8 cellular contexts compared by ENCODE assay signal in genomic region chrX:52896855-52897709, GRCh38. TPM values are rescaled to one million over a fixed set of nuclear protein-coding genes. Genes with fewer than 3 reads are reported as not detected.
A peak's percentile ranks its signal among the peaks of the same experiment; 100 is the strongest.
DNase-seq lines count a peak whose midpoint lies in the region; ATAC-seq and TF ChIP-seq lines count a peak whose summit lies in the region.
"Not testable (repeated sequence)": the region's sequence is repeated elsewhere in the genome, so short reads cannot be mapped to it uniquely, and the experiment has no call there.

A gene with protein sequence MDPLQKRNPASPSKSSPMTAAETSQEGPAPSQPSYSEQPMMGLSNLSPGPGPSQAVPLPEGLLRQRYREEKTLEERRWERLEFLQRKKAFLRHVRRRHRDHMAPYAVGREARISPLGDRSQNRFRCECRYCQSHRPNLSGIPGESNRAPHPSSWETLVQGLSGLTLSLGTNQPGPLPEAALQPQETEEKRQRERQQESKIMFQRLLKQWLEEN (plus strand): TSS chrX:52897330. CDS start chrX:52907226, 9,896 bp downstream.

- not testable (repeated sequence) for H3K36me3 Mint-ChIP-seq in activated T-helper 2 cell treated with anti-CD3 and anti-CD28 coated beads, Interferon-gamma antibody, Interleukin-2, Interleukin-4, amounts not matched to agents 10 μg/mL and 5 μg/mL and 100 μg/mL, durations not matched to agents 14 hours and 24 hours and 36 hours (ENCODE audit: low read depth); neural crest cell (ENCODE audit: low read depth)

- H3K4me3 ChIP-seq in upper lobe of left lung: not testable (repeated sequence)

- not testable (repeated sequence) for H3K27ac Mint-ChIP-seq in activated T-helper 2 cell treated with anti-CD3 and anti-CD28 coated beads, Interferon-gamma antibody, Interleukin-2, Interleukin-4, amounts not matched to agents 10 μg/mL and 5 μg/mL and 100 μg/mL, durations not matched to agents 14 hours and 24 hours and 36 hours; neural crest cell (ENCODE audit: unreplicated experiment)

- not testable (repeated sequence) for H3K9me3 ChIP-seq in upper lobe of left lung

- H3K9me3 Mint-ChIP-seq in activated T-helper 2 cell treated with anti-CD3 and anti-CD28 coated beads, Interferon-gamma antibody, Interleukin-2, Interleukin-4, amounts not matched to agents 10 μg/mL and 5 μg/mL and 100 μg/mL, durations not matched to agents 14 hours and 24 hours and 36 hours; neural crest cell: not testable (repeated sequence)

- intact Hi-C loops in activated T-helper 2 cell treated with anti-CD3 and anti-CD28 coated beads, Interferon-gamma antibody, Interleukin-2, Interleukin-4, amounts not matched to agents 10 μg/mL and 5 μg/mL and 100 μg/mL, durations not matched to agents 14 hours and 24 hours and 36 hours (cut with micrococcal nuclease); Right ventricle myocardium inferior (cut with DNase I): not testable (repeated sequence)

- no CpG with 5 or more reads among the region's 92 CpGs for WGBS in upper lobe of left lung, 2 donors

- TF ChIP-seq CTCF in neural crest cell (conservative IDR thresholded peaks at IDR 0.05); upper lobe of left lung (IDR thresholded peaks at IDR 0.05): not testable (repeated sequence)

- not testable (repeated sequence) for DNase-seq in LHCN-M2 (ENCODE audit: low read depth); activated T-helper 2 cell treated with anti-CD3 and anti-CD28 coated beads, Interferon-gamma antibody, Interleukin-2, Interleukin-4, amounts not matched to agents 10 μg/mL and 5 μg/mL and 100 μg/mL, durations not matched to agents 14 hours and 24 hours and 36 hours (ENCODE audit: low spot score); Right ventricle myocardium inferior (ENCODE audit: missing footprints); neural crest cell (ENCODE audit: low read depth, low spot score); upper lobe of left lung

- not testable (repeated sequence) for H3K4me3 Mint-ChIP-seq in activated T-helper 2 cell treated with anti-CD3 and anti-CD28 coated beads, Interferon-gamma antibody, Interleukin-2, Interleukin-4, amounts not matched to agents 10 μg/mL and 5 μg/mL and 100 μg/mL, durations not matched to agents 14 hours and 24 hours and 36 hours (ENCODE audit: low read depth); neural crest cell

- H3K27me3 Mint-ChIP-seq in activated T-helper 2 cell treated with anti-CD3 and anti-CD28 coated beads, Interferon-gamma antibody, Interleukin-2, Interleukin-4, amounts not matched to agents 10 μg/mL and 5 μg/mL and 100 μg/mL, durations not matched to agents 14 hours and 24 hours and 36 hours (ENCODE audit: low read depth); neural crest cell (ENCODE audit: low read depth): not testable (repeated sequence)

- not testable (repeated sequence) for H3K36me3 ChIP-seq in upper lobe of left lung

- H3K4me1 ChIP-seq in upper lobe of left lung: not testable (repeated sequence)

- not testable (repeated sequence) for H3K27me3 ChIP-seq in upper lobe of left lung

- not testable (repeated sequence) for H3K27ac ChIP-seq in upper lobe of left lung

- TF ChIP-seq POLR2A in upper lobe of left lung (IDR thresholded peaks at IDR 0.05): not testable (repeated sequence)

- not testable (repeated sequence) for H3K4me1 Mint-ChIP-seq in activated T-helper 2 cell treated with anti-CD3 and anti-CD28 coated beads, Interferon-gamma antibody, Interleukin-2, Interleukin-4, amounts not matched to agents 10 μg/mL and 5 μg/mL and 100 μg/mL, durations not matched to agents 14 hours and 24 hours and 36 hours (ENCODE audit: low read depth); neural crest cell

- not testable (repeated sequence) for TF ChIP-seq EP300 in upper lobe of left lung (IDR thresholded peaks at IDR 0.05)

- ATAC-seq in GM18508 (IDR thresholded peaks at IDR 0.05; ENCODE audit: insufficient read depth, unreplicated experiment) (peak; percentile 67), GM21515 (IDR thresholded peaks at IDR 0.05; ENCODE audit: unreplicated experiment) (peak; percentile 81), HG03025 (IDR thresholded peaks at IDR 0.05; ENCODE audit: low FRiP score, unreplicated experiment) (peak; percentile 83), Right ventricle myocardium inferior (peak; percentile 94), upper lobe of left lung (ENCODE audit: low FRiP score in 2 of 2) (peak; percentile 93 to 97)

RNA-seq across cellular contexts. Expression of the gene that starts here (rescaled TPM):
- 36.2 and 40.1 TPM in 2 replicates for total RNA-seq in LHCN-M2 (2014; rRNA removed)
- 16.1 TPM for polyA plus RNA-seq in LHCN-M2 (2012)
- total RNA-seq in activated T-helper 2 cell treated with anti-CD3 and anti-CD28 coated beads, Interferon-gamma antibody, Interleukin-2, Interleukin-4, amounts not matched to agents 10 μg/mL and 5 μg/mL and 100 μg/mL, durations not matched to agents 14 hours and 24 hours and 36 hours: 14.5 and 14.6 TPM in 2 replicates
- total RNA-seq in Right ventricle myocardium inferior: 6.8 TPM
- total RNA-seq in neural crest cell: 13.7 and 16.2 TPM in 2 replicates
- 100 to 1,000 TPM in 2 of 6 donors, 10 to 100 TPM in 4; 14.1 to 216 (median 17.2) TPM for total RNA-seq in upper lobe of left lung
